ENCODE assay signal across 9 cellular contexts in the genomic region with DNA sequence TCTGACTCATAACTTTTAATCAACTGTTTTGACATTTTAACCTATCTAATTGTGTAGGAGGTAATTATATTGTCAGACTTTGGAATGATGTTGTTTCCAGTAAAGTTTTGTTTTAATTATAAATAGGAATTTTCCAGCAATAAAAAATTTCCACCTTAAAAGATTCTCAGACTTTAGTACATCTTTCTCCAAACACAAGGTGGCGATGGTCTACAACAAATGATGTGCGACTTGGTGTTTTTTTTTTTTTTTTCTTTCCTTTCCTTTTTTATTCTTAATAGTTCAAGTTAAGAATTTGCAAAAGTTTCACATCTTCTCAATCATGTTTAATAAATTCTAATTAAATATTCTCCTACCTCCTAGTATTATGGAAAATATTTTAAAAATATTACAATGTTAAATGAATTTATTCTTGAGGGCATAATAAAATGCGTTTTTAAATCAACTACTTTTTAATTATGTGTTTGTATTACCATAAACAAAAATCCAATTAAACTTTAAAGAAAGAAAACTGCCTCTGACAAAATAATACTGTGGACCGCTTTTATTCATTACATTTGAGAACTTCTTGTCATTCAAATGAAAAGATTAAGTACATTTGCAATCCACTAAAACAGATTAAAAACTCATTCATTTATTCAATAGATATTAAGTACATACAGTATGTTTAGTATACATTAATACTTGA. TPM values are rescaled to one million over a fixed set of nuclear protein-coding genes. Genes with fewer than 3 reads are reported as not detected.
DNase-seq lines count a peak whose midpoint lies in the region; ATAC-seq and TF ChIP-seq lines count a peak whose summit lies in the region.
"Had no signal": no experiment of that assay in that cellular context is flagged by ENCODE, and none has a peak within 500 bp of the region (broad histone marks: within the 10 kb centered on the region; RNA-seq: fewer than 3 reads in every experiment).

No MANE protein-coding gene starts in this region.

- POLR2A ChIA-PET in CD4-positive, alpha-beta memory T cell (lab: Charles Lee; ENCODE audit: partially characterized antibody), result no interaction called here
- POLR2A ChIA-PET in WTC11 (lab: Charles Lee), result no interaction called here

- H3K27ac ChIP-seq in CD4-positive, alpha-beta memory T cell (ENCODE audit: low read depth, low read length), result no peak overlapping the region
- no peak overlapping the region for H3K27ac ChIP-seq in spleen
- H3K27ac ChIP-seq: thyroid gland had no signal

- H3K4me1 ChIP-seq in CD4-positive, alpha-beta memory T cell (ENCODE audit: insufficient read depth, low read length), result peaks cover 22% of the 10 kb centered on the region
- peaks cover 3 to 41% (median 31%) of the 10 kb centered on the region in 6 donors for H3K4me1 ChIP-seq in spleen
- H3K4me1 ChIP-seq: thyroid gland had no signal

- peaks cover 0 to 2% of the 10 kb centered on the region in 2 donors for H3K36me3 Mint-ChIP-seq in CD4-positive, alpha-beta memory T cell
- no peaks in the 10 kb centered on the region for H3K36me3 Mint-ChIP-seq in WTC11

- no peak overlapping the region for H3K4me3 Mint-ChIP-seq in CD4-positive, alpha-beta memory T cell
- H3K4me3 Mint-ChIP-seq in WTC11, result no peak overlapping the region

- no peak for ATAC-seq in WTC11
- ATAC-seq in HG03378 (IDR thresholded peaks at IDR 0.05; ENCODE audit: unreplicated experiment), result no peak

- intact Hi-C loops in CD4-positive, alpha-beta memory T cell (cut with micrococcal nuclease), result loop anchor here (1.0 to 2.0 kb wide), 2 partner anchors 851 to 1896 kb away; no protein-coding TSS in a partner anchor
- intact Hi-C loops in spleen (cut with DNase I; ENCODE audit: low total_unique reads), result loop anchor here (2.0 to 10.0 kb wide), 3 partner anchors 851 to 1895 kb away; no protein-coding TSS in a partner anchor

- no peaks in the 10 kb centered on the region for H3K36me3 ChIP-seq in CD4-positive, alpha-beta memory T cell (ENCODE audit: insufficient read depth, low read length)
- H3K36me3 ChIP-seq in spleen, result no peaks in the 10 kb centered on the region
- H3K36me3 ChIP-seq: thyroid gland had no signal

- no peak overlapping the region for H3K27ac Mint-ChIP-seq in CD4-positive, alpha-beta memory T cell
- no peak overlapping the region for H3K27ac Mint-ChIP-seq in WTC11

- H3K4me1 Mint-ChIP-seq in CD4-positive, alpha-beta memory T cell, result peaks cover 14 to 22% (median 19%) of the 10 kb centered on the region in 4 donors
- peaks cover 47% of the 10 kb centered on the region for H3K4me1 Mint-ChIP-seq in WTC11

- CTCF ChIA-PET in CD4-positive, alpha-beta memory T cell (lab: Charles Lee; ENCODE audit: partially characterized antibody), result interaction anchor here (1.3 kb wide), 1 partner anchor 1896 kb away, joined by 13 read pairs; no protein-coding TSS in a partner anchor
- CTCF ChIA-PET in WTC11 (lab: Charles Lee), result interaction anchor here (1.0 to 1.7 kb wide), 5 partner anchors 11 to 910 kb away, joined by 3 to 33 read pairs (median 10); a partner anchor contains a TSS

- peak; percentile 29 for TF ChIP-seq CTCF in HFF-Myc (IDR thresholded peaks at IDR 0.05; ENCODE audit: low read depth, low read length, missing control alignments)
- TF ChIP-seq CTCF in spleen (IDR thresholded peaks at IDR 0.05 in 8 of 11, conservative IDR thresholded peaks at IDR 0.05 in 3 of 11), result peak in 9 of 11 experiments; percentile 19 to 72 (median 39)
- TF ChIP-seq CTCF in WTC11 (IDR thresholded peaks at IDR 0.05), result no peak

- 13 to 19% (median 16%) methylated on average over 4 of the region's 4 CpGs for WGBS in spleen, 5 donors

- H3K4me3 ChIP-seq in CD4-positive, alpha-beta memory T cell (ENCODE audit: low read length in 2 of 2), result no peak overlapping the region
- H3K4me3 ChIP-seq in HFF-Myc (replicated peaks; ENCODE audit: low read depth, low read length) (no peak overlapping the region), spleen (no peak overlapping the region)
- H3K4me3 ChIP-seq: thyroid gland had no signal

- H3K27me3 ChIP-seq in CD4-positive, alpha-beta memory T cell (ENCODE audit: insufficient read depth, low read length), result peaks cover 5% of the 10 kb centered on the region
- peaks cover 0 to 45% (median 19%) of the 10 kb centered on the region in 7 donors for H3K27me3 ChIP-seq in spleen (replicated peaks in 1 of 7)
- H3K27me3 ChIP-seq: thyroid gland had no signal

- peaks cover 29 to 38% of the 10 kb centered on the region in 2 donors for H3K27me3 Mint-ChIP-seq in CD4-positive, alpha-beta memory T cell
- peaks cover 11% of the 10 kb centered on the region for H3K27me3 Mint-ChIP-seq in WTC11 (ENCODE audit: low read depth)

- TF ChIP-seq POLR2A in spleen (IDR thresholded peaks at IDR 0.05), result no peak

- no peaks in the 10 kb centered on the region for H3K9me3 ChIP-seq in CD4-positive, alpha-beta memory T cell (ENCODE audit: control insufficient read depth in 1 of 2, low read length in 2 of 2)
- H3K9me3 ChIP-seq in spleen, result no peaks in the 10 kb centered on the region
- H3K9me3 ChIP-seq: thyroid gland had no signal

- H3K9me3 Mint-ChIP-seq in CD4-positive, alpha-beta memory T cell, result peaks cover 0 to 2% (median 0%) of the 10 kb centered on the region in 8 donors
- no peaks in the 10 kb centered on the region for H3K9me3 Mint-ChIP-seq in WTC11

- peak in 3 of 5 donors; percentile 21 to 25 (median 22) for DNase-seq in CD4-positive, alpha-beta memory T cell
- DNase-seq in HFF-Myc (ENCODE audit: extremely low read depth, low read depth), result no peak
- DNase-seq in RPMI8226, result peak; percentile 63
- peak; percentile 89 for DNase-seq in fibroblast of peridontal ligament (ENCODE audit: extremely low read depth)
- DNase-seq in spleen, result no peak
- no peak for DNase-seq in WTC11 (ENCODE audit: low spot score)
- no peak for DNase-seq in stimulated activated CD4-positive, alpha-beta T cell treated with anti-CD3 and anti-CD28 coated beads, Interleukin-2, amount 100 ng/mL, for 48 hours

TF ChIP-seq in WTC11, 78 proteins besides CTCF, POLR2A, EP300 and RAD21:
- TF ChIP-seq, protein P1, sequence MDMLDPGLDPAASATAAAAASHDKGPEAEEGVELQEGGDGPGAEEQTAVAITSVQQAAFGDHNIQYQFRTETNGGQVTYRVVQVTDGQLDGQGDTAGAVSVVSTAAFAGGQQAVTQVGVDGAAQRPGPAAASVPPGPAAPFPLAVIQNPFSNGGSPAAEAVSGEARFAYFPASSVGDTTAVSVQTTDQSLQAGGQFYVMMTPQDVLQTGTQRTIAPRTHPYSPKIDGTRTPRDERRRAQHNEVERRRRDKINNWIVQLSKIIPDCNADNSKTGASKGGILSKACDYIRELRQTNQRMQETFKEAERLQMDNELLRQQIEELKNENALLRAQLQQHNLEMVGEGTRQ (CRISPR knock-in tag; IDR thresholded peaks at IDR 0.05), result no peak
- no peak for TF ChIP-seq CREB1 (CRISPR knock-in tag; IDR thresholded peaks at IDR 0.05)
- TF ChIP-seq, protein P2, sequence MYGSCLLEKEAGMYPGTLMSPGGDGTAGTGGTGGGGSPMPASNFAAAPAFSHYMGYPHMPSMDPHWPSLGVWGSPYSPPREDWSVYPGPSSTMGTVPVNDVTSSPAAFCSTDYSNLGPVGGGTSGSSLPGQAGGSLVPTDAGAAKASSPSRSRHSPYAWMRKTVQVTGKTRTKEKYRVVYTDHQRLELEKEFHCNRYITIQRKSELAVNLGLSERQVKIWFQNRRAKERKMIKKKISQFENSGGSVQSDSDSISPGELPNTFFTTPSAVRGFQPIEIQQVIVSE (CRISPR knock-in tag; IDR thresholded peaks at IDR 0.05; ENCODE audit: borderline replicate concordance), result no peak
- TF ChIP-seq, protein P3, sequence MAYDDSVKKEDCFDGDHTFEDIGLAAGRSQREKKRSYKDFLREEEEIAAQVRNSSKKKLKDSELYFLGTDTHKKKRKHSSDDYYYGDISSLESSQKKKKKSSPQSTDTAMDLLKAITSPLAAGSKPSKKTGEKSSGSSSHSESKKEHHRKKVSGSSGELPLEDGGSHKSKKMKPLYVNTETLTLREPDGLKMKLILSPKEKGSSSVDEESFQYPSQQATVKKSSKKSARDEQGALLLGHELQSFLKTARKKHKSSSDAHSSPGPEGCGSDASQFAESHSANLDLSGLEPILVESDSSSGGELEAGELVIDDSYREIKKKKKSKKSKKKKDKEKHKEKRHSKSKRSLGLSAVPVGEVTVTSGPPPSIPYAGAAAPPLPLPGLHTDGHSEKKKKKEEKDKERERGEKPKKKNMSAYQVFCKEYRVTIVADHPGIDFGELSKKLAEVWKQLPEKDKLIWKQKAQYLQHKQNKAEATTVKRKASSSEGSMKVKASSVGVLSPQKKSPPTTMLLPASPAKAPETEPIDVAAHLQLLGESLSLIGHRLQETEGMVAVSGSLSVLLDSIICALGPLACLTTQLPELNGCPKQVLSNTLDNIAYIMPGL (CRISPR knock-in tag; IDR thresholded peaks at IDR 0.05), result no peak
- no peak for TF ChIP-seq RORB (CRISPR knock-in tag; IDR thresholded peaks at IDR 0.05)
- no peak for TF ChIP-seq ZNF138 (CRISPR knock-in tag; conservative IDR thresholded peaks at IDR 0.05)
- TF ChIP-seq ZNF396 (CRISPR knock-in tag; IDR thresholded peaks at IDR 0.05; ENCODE audit: borderline replicate concordance), result no peak
- no peak for TF ChIP-seq JUN (CRISPR knock-in tag; IDR thresholded peaks at IDR 0.05)
- TF ChIP-seq, protein P4, sequence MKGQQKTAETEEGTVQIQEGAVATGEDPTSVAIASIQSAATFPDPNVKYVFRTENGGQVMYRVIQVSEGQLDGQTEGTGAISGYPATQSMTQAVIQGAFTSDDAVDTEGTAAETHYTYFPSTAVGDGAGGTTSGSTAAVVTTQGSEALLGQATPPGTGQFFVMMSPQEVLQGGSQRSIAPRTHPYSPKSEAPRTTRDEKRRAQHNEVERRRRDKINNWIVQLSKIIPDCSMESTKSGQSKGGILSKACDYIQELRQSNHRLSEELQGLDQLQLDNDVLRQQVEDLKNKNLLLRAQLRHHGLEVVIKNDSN (CRISPR knock-in tag; IDR thresholded peaks at IDR 0.05), result no peak
- TF ChIP-seq KAT7 (CRISPR knock-in tag; IDR thresholded peaks at IDR 0.05; ENCODE audit: borderline replicate concordance), result no peak
- no peak for TF ChIP-seq ZNF671 (CRISPR knock-in tag; IDR thresholded peaks at IDR 0.05)
TF ChIP-seq in WTC11: peak in this region for 0.

RNA-seq across cellular contexts. Expression of a gene that starts 4.4 kb away (rescaled TPM):
- not detected for total RNA-seq in CD4-positive, alpha-beta memory T cell
- under 1 TPM in 1 of 2 donors, not detected in 1; 0.16 TPM for polyA plus RNA-seq in CD4-positive, alpha-beta memory T cell
- total RNA-seq in spleen, result 10 to 100 TPM; 15.9 to 71.6 (median 29.6) TPM
- 10 to 100 TPM in 1 of 3 donors, 1 to 10 TPM in 2; 2.3 to 11.2 (median 7.8) TPM for polyA plus RNA-seq in spleen
- 16.9 to 35.6 TPM (median 20.4 TPM) in 3 replicates for total RNA-seq in WTC11 (2021)

Comparison
In these comparisons a context has a peak if more than half of its experiments do, and no peak if none do; other contexts are left out.
1. DNase-seq: peak in CD4-positive, alpha-beta memory T cell (3 of 5), RPMI8226 (single experiment) and fibroblast of peridontal ligament (single experiment); none in HFF-Myc (single experiment), spleen (single experiment), WTC11 (single experiment) and stimulated activated CD4-positive, alpha-beta T cell treated with anti-CD3 and anti-CD28 coated beads, Interleukin-2, amount 100 ng/mL, for 48 hours (0 of 2).
2. RNA of a gene that starts 4.4 kb away (total RNA-seq): 16.9 to 35.6 TPM in WTC11 and 15.9 to 71.6 TPM in spleen; not detected in CD4-positive, alpha-beta memory T cell; every median in the first group is over 10 times any median in the second.